30 cellular contexts compared by ENCODE assay signal in the genomic region with DNA sequence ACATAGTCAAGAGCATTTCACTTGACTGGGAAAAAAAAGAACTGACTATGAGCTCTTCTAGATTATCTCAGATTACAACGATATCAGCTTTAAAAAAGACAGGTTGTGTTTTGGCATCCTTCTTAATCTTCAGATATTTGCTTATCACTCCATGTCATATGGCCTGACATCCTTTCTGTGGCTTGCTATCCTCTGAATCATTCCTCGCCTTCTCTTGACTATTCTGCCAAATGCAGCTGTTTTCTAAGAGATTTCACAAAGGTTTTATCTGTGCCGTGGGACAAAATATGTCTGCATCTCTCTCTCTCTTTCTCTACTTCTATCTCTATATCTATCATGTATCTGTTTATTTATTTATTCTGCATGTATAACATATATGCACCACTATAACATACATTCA.
DNase-seq lines count a peak whose midpoint lies in the region; ATAC-seq and TF ChIP-seq lines count a peak whose summit lies in the region.
"Had no signal": no experiment of that assay in that cellular context is flagged by ENCODE, and none has a peak within 500 bp of the region (broad histone marks: within the 10 kb centered on the region; RNA-seq: fewer than 3 reads in every experiment).

No MANE protein-coding gene starts in this region.

- no peak for ATAC-seq in HG02798 (IDR thresholded peaks at IDR 0.05; ENCODE audit: poor library complexity, unreplicated experiment)
- ATAC-seq: CD8-positive, alpha-beta T cell; GM23338 had no signal

- H3K23ac ChIP-seq in mesenchymal stem cell (ENCODE audit: low read length in 2 of 2) = no peak overlapping the region

- H4K91ac ChIP-seq in mesenchymal stem cell (ENCODE audit: low read length) = no peak overlapping the region

- H3K27me3 Mint-ChIP-seq in neural progenitor cell (ENCODE audit: insufficient read depth, low read depth) = no peaks in the 10 kb centered on the region
- H3K27me3 Mint-ChIP-seq: B cell, IgD-negative memory B cell had no signal

- no peak overlapping the region for H3K9ac ChIP-seq in mesenchymal stem cell (ENCODE audit: low read length)
- no peak overlapping the region for H3K9ac ChIP-seq in neural progenitor cell

- H3K4ac ChIP-seq in mesenchymal stem cell (ENCODE audit: low read depth in 1 of 2, low read length in 2 of 2) = no peak overlapping the region

- no peak overlapping the region for H3K18ac ChIP-seq in mesenchymal stem cell (ENCODE audit: low read depth in 1 of 2, low read length in 2 of 2)

- H2AFZ ChIP-seq in mesenchymal stem cell (ENCODE audit: low read depth, low read length) = no peak overlapping the region
- H2AFZ ChIP-seq in neural progenitor cell (replicated peaks) = no peak overlapping the region
- H2AFZ ChIP-seq: GM23338, PC-9 had no signal

- H3K27ac ChIP-seq in brain microvascular endothelial cell (peak overlapping the region; percentile 64), mesenchymal stem cell (ENCODE audit: low read length, poor library complexity, severe bottlenecking) (no peak overlapping the region), neural progenitor cell (no peak overlapping the region)
- H3K27ac ChIP-seq: 22Rv1, C4-2B, HL-60, PC-9, SJSA1 had no signal

- H3K27me3 ChIP-seq in brain microvascular endothelial cell (replicated peaks) (no peaks in the 10 kb centered on the region), mesenchymal stem cell (ENCODE audit: control insufficient read depth in 1 of 2, insufficient read depth in 1 of 2, low read length in 2 of 2) (no peaks in the 10 kb centered on the region), H7 (ENCODE audit: control insufficient read depth, insufficient read depth, low read length) (no peaks in the 10 kb centered on the region), neural progenitor cell (no peaks in the 10 kb centered on the region)
- H3K27me3 ChIP-seq: SJSA1 had no signal

- H3K4me1 ChIP-seq in mesenchymal stem cell (ENCODE audit: control insufficient read depth, insufficient read depth, low read depth, low read length) (no peaks in the 10 kb centered on the region), neural progenitor cell (no peaks in the 10 kb centered on the region)
- H3K4me1 ChIP-seq: HAP-1, SJSA1 had no signal

- H3K9me3 ChIP-seq in mesenchymal stem cell (ENCODE audit: control insufficient read depth, low read length) (no peaks in the 10 kb centered on the region), neural progenitor cell (ENCODE audit: low read depth) (no peaks in the 10 kb centered on the region)
- H3K9me3 ChIP-seq: HAP-1, SJSA1 had no signal

- no peaks in the 10 kb centered on the region for H3K79me1 ChIP-seq in mesenchymal stem cell (replicated peaks; ENCODE audit: low read length, poor library complexity, severe bottlenecking)

- H4K8ac ChIP-seq in mesenchymal stem cell (ENCODE audit: low read length) = no peak overlapping the region

- no peak overlapping the region for H2BK15ac ChIP-seq in mesenchymal stem cell (ENCODE audit: low read depth, poor library complexity, severe bottlenecking)

- no peak overlapping the region for H2BK5ac ChIP-seq in mesenchymal stem cell (ENCODE audit: low read depth, low read length, poor library complexity, severe bottlenecking)

- DNase-seq in CMK (ENCODE audit: low read depth) = peak; percentile 49
- DNase-seq in OCI-M1 (lab: John Stamatoyannopoulos, UW) = peak; percentile 77
- peak; percentile 81 for DNase-seq in brain microvascular endothelial cell
- DNase-seq in mesenchymal stem cell = peak; percentile 16
- DNase-seq in H7 = no peak
- no peak for DNase-seq in EL
- no peak for DNase-seq in neural progenitor cell (ENCODE audit: low spot score)
- DNase-seq: CD8-positive, alpha-beta T cell; DMS 273 treated with DMSO at 0.1 percent for 48 hours; DMS79 treated with DMSO at 0.1 percent for 48 hours; HFFc6; NCI-H1105 treated with DMSO at 0.1 percent for 48 hours; NCI-H146; NCI-H1930; NCI-H2107; NCI-H446; NCI-H526; NCI-H82; NK-92 treated with Interleukin-12 subunit alpha and Interleukin-12 subunit beta, amount 100 ng/mL, for 24 hours; PC-9; Right ventricle myocardium superior had no signal

- H3K4me2 ChIP-seq in mesenchymal stem cell (ENCODE audit: low read length, poor library complexity, severe bottlenecking) (no peak overlapping the region), neural progenitor cell (no peak overlapping the region)
- H3K4me2 ChIP-seq: GM23338, PC-9 had no signal

- H4K20me1 ChIP-seq in neural progenitor cell (ENCODE audit: low read depth) = no peaks in the 10 kb centered on the region

- 81% methylated on average over 2 of the region's 3 CpGs for WGBS in mesenchymal stem cell

- H2BK120ac ChIP-seq in mesenchymal stem cell (ENCODE audit: low read depth, low read length) = no peak overlapping the region

- in situ Hi-C loops in brain microvascular endothelial cell (cut with HindIII; ENCODE audit: low pct_ligation_motif_present, low sequenced_read_pairs) = no loop called here

- no peak overlapping the region for H3K4me3 Mint-ChIP-seq in neural progenitor cell
- H3K4me3 Mint-ChIP-seq: B cell; CD8-positive, alpha-beta T cell; GM23338; HFFc6; IgD-negative memory B cell had no signal

- no peak overlapping the region for H2BK12ac ChIP-seq in mesenchymal stem cell (ENCODE audit: low read length in 2 of 2)

- H3K36me3 Mint-ChIP-seq in neural progenitor cell = no peaks in the 10 kb centered on the region
- H3K36me3 Mint-ChIP-seq: CD8-positive, alpha-beta T cell had no signal

- no peak overlapping the region for H3K4me3 ChIP-seq in brain microvascular endothelial cell (ENCODE audit: low read depth, low read length)
- H3K4me3 ChIP-seq in mesenchymal stem cell (ENCODE audit: insufficient read depth in 1 of 2, low read depth in 1 of 2, low read length in 2 of 2) = no peak overlapping the region
- H3K4me3 ChIP-seq in H7 (ENCODE audit: insufficient read depth, low read depth, low read length) = no peak overlapping the region
- H3K4me3 ChIP-seq in neural progenitor cell = no peak overlapping the region
- H3K4me3 ChIP-seq: GM23338, HAP-1, PC-9, SJSA1 had no signal

- no peak overlapping the region for H3K14ac ChIP-seq in mesenchymal stem cell (ENCODE audit: low read length in 2 of 2)

- no peak for TF ChIP-seq CTCF in brain microvascular endothelial cell (IDR thresholded peaks at IDR 0.05; ENCODE audit: low read depth, low read length, missing control alignments)
- TF ChIP-seq CTCF in neural progenitor cell (IDR thresholded peaks at IDR 0.05) = no peak

- H3K36me3 ChIP-seq in brain microvascular endothelial cell (replicated peaks) (no peaks in the 10 kb centered on the region), mesenchymal stem cell (ENCODE audit: control insufficient read depth in 1 of 2, insufficient read depth in 2 of 2, low read depth in 1 of 2, low read length in 2 of 2) (no peaks in the 10 kb centered on the region), H7 (replicated peaks; ENCODE audit: control insufficient read depth, insufficient read depth, low read length) (no peaks in the 10 kb centered on the region), neural progenitor cell (no peaks in the 10 kb centered on the region)
- H3K36me3 ChIP-seq: HAP-1, SJSA1 had no signal

- no peaks in the 10 kb centered on the region for H3K4me1 Mint-ChIP-seq in neural progenitor cell
- H3K4me1 Mint-ChIP-seq: B cell, GM23338, IgD-negative memory B cell had no signal

- H3K79me2 ChIP-seq in neural progenitor cell (ENCODE audit: low read depth) = no peaks in the 10 kb centered on the region

- no peak overlapping the region for H3K27ac Mint-ChIP-seq in neural progenitor cell
- H3K27ac Mint-ChIP-seq: B cell; CD8-positive, alpha-beta T cell; GM23338; HFFc6; IgD-negative memory B cell had no signal

- peaks cover 2% of the 10 kb centered on the region for H3K9me3 Mint-ChIP-seq in neural progenitor cell
- H3K9me3 Mint-ChIP-seq: GM23338 had no signal

- H3F3A ChIP-seq in neural progenitor cell (ENCODE audit: low read depth) = no peaks in the 10 kb centered on the region

- H2AK5ac ChIP-seq in mesenchymal stem cell (ENCODE audit: low read length, severe bottlenecking) = no peak overlapping the region

Comparison
In these comparisons a context has a peak if more than half of its experiments do, and no peak if none do; other contexts are left out.
1. DNase-seq: peak in CMK (single experiment), OCI-M1 (single experiment), brain microvascular endothelial cell (single experiment) and mesenchymal stem cell (single experiment); none in H7 (single experiment), EL (single experiment) and neural progenitor cell (single experiment).